Comparison of ENCODE assay signal across 13 cellular contexts in the genomic region with DNA sequence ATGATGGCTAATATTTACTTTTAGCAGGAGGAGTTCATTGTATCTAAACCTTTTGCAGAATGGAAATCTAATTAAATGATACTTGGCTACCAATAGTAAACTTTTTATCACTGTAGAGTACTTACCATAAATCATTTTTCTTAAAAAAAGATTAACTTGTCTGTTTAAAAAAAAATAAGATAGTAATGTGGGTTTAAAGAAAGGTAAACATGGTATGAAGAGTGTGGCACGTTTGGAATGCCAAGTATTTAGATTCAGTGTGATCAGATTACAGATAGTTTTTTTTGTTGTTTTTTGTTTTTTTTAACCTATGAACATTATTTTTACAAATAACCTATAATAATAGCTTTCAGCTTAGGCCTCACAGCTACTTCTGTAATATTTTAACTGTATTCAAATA. TPM values are rescaled to one million over a fixed set of nuclear protein-coding genes. Genes with fewer than 3 reads are reported as not detected.
DNase-seq lines count a peak whose midpoint lies in the region; ATAC-seq and TF ChIP-seq lines count a peak whose summit lies in the region.
"Had no signal": no experiment of that assay in that cellular context is flagged by ENCODE, and none has a peak within 500 bp of the region (broad histone marks: within the 10 kb centered on the region; RNA-seq: fewer than 3 reads in every experiment).

No MANE protein-coding gene starts in this region.

- H3K27me3 ChIP-seq in ACC112 (ENCODE audit: insufficient read depth, low read length) (no peaks in the 10 kb centered on the region), HUES48 (ENCODE audit: control insufficient read depth, insufficient read depth, low read length) (no peaks in the 10 kb centered on the region), left lung (no peaks in the 10 kb centered on the region)
- H3K27me3 ChIP-seq: foreskin keratinocyte, SJCRH30 had no signal

- H3K27ac ChIP-seq in ACC112 (ENCODE audit: low read depth, low read length), result peak overlapping the region; percentile 18; the same call in 1 of the 2 replicates
- H3K27ac ChIP-seq in HUES48 (ENCODE audit: low read depth, low read length), result peak overlapping the region; percentile 9
- no peak overlapping the region for H3K27ac ChIP-seq in left lung
- H3K27ac ChIP-seq: foreskin keratinocyte, SJCRH30 had no signal

- peaks cover 91% of the 10 kb centered on the region for H3K79me2 ChIP-seq in ACC112 (ENCODE audit: control insufficient read depth, insufficient read depth, low read length, unreplicated experiment)

- peak overlapping the region; percentile 41 for H3K4me3 ChIP-seq in ACC112 (ENCODE audit: low read depth, low read length)
- no peak overlapping the region; the same call in 1 of the 2 replicates for H3K4me3 ChIP-seq in HUES48 (ENCODE audit: low read depth, low read length)
- H3K4me3 ChIP-seq in left lung, result no peak overlapping the region
- H3K4me3 ChIP-seq: SJCRH30 had no signal

- ATAC-seq in left lung (peak; percentile 59), HG03469 (IDR thresholded peaks at IDR 0.05; ENCODE audit: unreplicated experiment) (no peak)
- ATAC-seq: foreskin keratinocyte had no signal

- no peak overlapping the region; the same call in 1 of the 2 replicates for H3K9ac ChIP-seq in HUES48 (ENCODE audit: low read depth, low read length)

- no peaks in the 10 kb centered on the region for H3K9me3 ChIP-seq in HUES48 (ENCODE audit: control insufficient read depth, insufficient read depth, low read length)
- H3K9me3 ChIP-seq in left lung, result no peaks in the 10 kb centered on the region
- H3K9me3 ChIP-seq: SJCRH30 had no signal

- DNase-seq in astrocyte of the hippocampus (ENCODE audit: low read depth, low spot score) (peak; percentile 45), left lung (no peak), posterior vena cava (ENCODE audit: low spot score) (no peak)
- DNase-seq in activated CD4-positive, alpha-beta T cell treated with anti-CD3 and anti-CD28 coated beads for 48 hours, result no peak
- no peak for DNase-seq in stimulated activated CD4-positive, alpha-beta T cell treated with anti-CD3 and anti-CD28 coated beads, Interleukin-1b, Interleukin-23, amount 100 ng/mL, for 48 hours
- DNase-seq: activated CD4-positive, alpha-beta memory T cell treated with anti-CD3 and anti-CD28 coated beads, Interleukin-2, amount 10 ng/mL, durations not matched to agents 7 days and 5 days; anterior cingulate cortex; foreskin keratinocyte; NCI-H146; SJCRH30 had no signal

- H3K4me1 ChIP-seq in ACC112 (ENCODE audit: control insufficient read depth, insufficient read depth, low read length, unreplicated experiment), result peaks cover 71% of the 10 kb centered on the region
- H3K4me1 ChIP-seq in HUES48 (ENCODE audit: control insufficient read depth, insufficient read depth, low read length), result peaks cover 71% of the 10 kb centered on the region
- H3K4me1 ChIP-seq in left lung, result peaks cover 0 to 11% of the 10 kb centered on the region in 2 donors

- no peak overlapping the region for H2AFZ ChIP-seq in ACC112 (ENCODE audit: low read length, unreplicated experiment)

- H3K36me3 ChIP-seq in ACC112 (ENCODE audit: insufficient read depth, low read length) (peaks cover 8% of the 10 kb centered on the region; the same call in 1 of the 2 replicates), HUES48 (ENCODE audit: control insufficient read depth, insufficient read depth, low read length) (no peaks in the 10 kb centered on the region), left lung (no peaks in the 10 kb centered on the region)

- no peak for TF ChIP-seq CTCF in left lung (IDR thresholded peaks at IDR 0.05)

- intact Hi-C loops in left lung (cut with DNase I), result no loop called here
- intact Hi-C loops in posterior vena cava (cut with DNase I), result no loop called here

RNA-seq across cellular contexts. Expression of a gene that starts 25.8 kb away (rescaled TPM):
- total RNA-seq in left lung (100 to 1,000 TPM; 125 to 135 TPM), posterior vena cava (100 to 1,000 TPM; 177 to 272 TPM)

Comparison
In these comparisons a context has a peak if more than half of its experiments do, and no peak if none do; other contexts are left out.
1. H3K27ac ChIP-seq: peak in ACC112 (single experiment) and HUES48 (single experiment); none in left lung (0 of 2).